In genomic region chr1:2392071-2392442, GRCh38 we compare ENCODE assay signal across 8 cellular contexts. TPM values are rescaled to one million over a fixed set of nuclear protein-coding genes. Genes with fewer than 3 reads are reported as not detected.
A peak's percentile ranks its signal among the peaks of the same experiment; 100 is the strongest.
DNase-seq lines count a peak whose midpoint lies in the region; ATAC-seq, FAIRE-seq and TF ChIP-seq lines count a peak whose summit lies in the region.

No MANE protein-coding gene starts in this region.

- H3K9me3 ChIP-seq in iPS-15b (ENCODE audit: control insufficient read depth, insufficient read depth, low read length): no peaks in the 10 kb centered on the region

- H3K27me3 Mint-ChIP-seq in activated CD4-positive, alpha-beta T cell treated with anti-CD3 and anti-CD28 coated beads, Interleukin-2, amount 10 ng/mL, durations not matched to agents 7 days and 5 days: no peaks in the 10 kb centered on the region
- H3K27me3 Mint-ChIP-seq in activated B cell treated with CpG ODN at 0.5 μM for 24 hours: no peaks in the 10 kb centered on the region
- no peaks in the 10 kb centered on the region for H3K27me3 Mint-ChIP-seq in stimulated activated naive CD8-positive, alpha-beta T cell treated with anti-CD3 and anti-CD28 coated beads, Interleukin-15, amount 100 ng/mL, for 72 hours

- peaks cover 36% of the 10 kb centered on the region for H3K4me1 Mint-ChIP-seq in activated CD4-positive, alpha-beta T cell treated with anti-CD3 and anti-CD28 coated beads, Interleukin-2, amount 10 ng/mL, durations not matched to agents 7 days and 5 days
- H3K4me1 Mint-ChIP-seq in activated B cell treated with CpG ODN at 0.5 μM for 24 hours: peaks cover 59% of the 10 kb centered on the region
- peaks cover 53% of the 10 kb centered on the region for H3K4me1 Mint-ChIP-seq in stimulated activated naive CD8-positive, alpha-beta T cell treated with anti-CD3 and anti-CD28 coated beads, Interleukin-15, amount 100 ng/mL, for 72 hours

- peaks cover 17% of the 10 kb centered on the region for H3K36me3 ChIP-seq in iPS-15b (ENCODE audit: control insufficient read depth, insufficient read depth, low read length)

- ATAC-seq in activated B cell treated with CpG ODN at 0.5 μM for 24 hours (ENCODE audit: low read depth): no peak
- no peak for ATAC-seq in stimulated activated naive CD8-positive, alpha-beta T cell treated with anti-CD3 and anti-CD28 coated beads, Interleukin-15, amount 100 ng/mL, for 72 hours

- H3K27ac Mint-ChIP-seq in activated CD4-positive, alpha-beta T cell treated with anti-CD3 and anti-CD28 coated beads, Interleukin-2, amount 10 ng/mL, durations not matched to agents 7 days and 5 days: peak overlapping the region; percentile 82
- peak overlapping the region; percentile 68 for H3K27ac Mint-ChIP-seq in activated B cell treated with CpG ODN at 0.5 μM for 24 hours
- H3K27ac Mint-ChIP-seq in stimulated activated naive CD8-positive, alpha-beta T cell treated with anti-CD3 and anti-CD28 coated beads, Interleukin-15, amount 100 ng/mL, for 72 hours: peak overlapping the region; percentile 93 to 96

- no peak for FAIRE-seq in H54 (lab: Jason Lieb, UNC)

- intact Hi-C loops in activated B cell treated with CpG ODN at 0.5 μM for 24 hours (cut with micrococcal nuclease): loop anchor here (5.0 kb wide), 3 partner anchors 475 to 1510 kb away; partner anchors contain the start of genes C1orf174, CALML6 and TMEM52

- POLR2A ChIA-PET in activated CD4-positive, alpha-beta T cell treated with anti-CD3 and anti-CD28 coated beads, Interleukin-2, amount 10 ng/mL, durations not matched to agents 7 days and 5 days (lab: Charles Lee): no interaction called here
- POLR2A ChIA-PET in activated B cell treated with CpG ODN at 0.5 μM for 24 hours (lab: Charles Lee): interaction anchor here (0.5 to 2.8 kb wide), 24 partner anchors 11 to 785 kb away, joined by 3 to 39 read pairs (median 6); partner anchors contain the start of genes FAAP20, PANK4 and TNFRSF14

- no peaks in the 10 kb centered on the region for H3K9me3 Mint-ChIP-seq in activated CD4-positive, alpha-beta T cell treated with anti-CD3 and anti-CD28 coated beads, Interleukin-2, amount 10 ng/mL, durations not matched to agents 7 days and 5 days
- H3K9me3 Mint-ChIP-seq in activated B cell treated with CpG ODN at 0.5 μM for 24 hours: no peaks in the 10 kb centered on the region
- H3K9me3 Mint-ChIP-seq in stimulated activated naive CD8-positive, alpha-beta T cell treated with anti-CD3 and anti-CD28 coated beads, Interleukin-15, amount 100 ng/mL, for 72 hours: no peaks in the 10 kb centered on the region

- H3K36me3 Mint-ChIP-seq in activated CD4-positive, alpha-beta T cell treated with anti-CD3 and anti-CD28 coated beads, Interleukin-2, amount 10 ng/mL, durations not matched to agents 7 days and 5 days (ENCODE audit: low read depth): peaks cover 34% of the 10 kb centered on the region
- H3K36me3 Mint-ChIP-seq in activated B cell treated with CpG ODN at 0.5 μM for 24 hours (ENCODE audit: low read depth): peaks cover 41% of the 10 kb centered on the region

- H3K4me3 Mint-ChIP-seq in activated CD4-positive, alpha-beta T cell treated with anti-CD3 and anti-CD28 coated beads, Interleukin-2, amount 10 ng/mL, durations not matched to agents 7 days and 5 days: peak overlapping the region; percentile 78
- H3K4me3 Mint-ChIP-seq in activated B cell treated with CpG ODN at 0.5 μM for 24 hours: peak overlapping the region; percentile 88
- peak overlapping the region; percentile 83 to 86 for H3K4me3 Mint-ChIP-seq in stimulated activated naive CD8-positive, alpha-beta T cell treated with anti-CD3 and anti-CD28 coated beads, Interleukin-15, amount 100 ng/mL, for 72 hours

- peaks cover 3% of the 10 kb centered on the region for H3K4me1 ChIP-seq in iPS-15b (ENCODE audit: control insufficient read depth, insufficient read depth, low read length)

- no peak for TF ChIP-seq CTCF in activated B cell treated with CpG ODN at 0.5 μM for 24 hours (IDR thresholded peaks at IDR 0.05)

- DNase-seq in activated CD4-positive, alpha-beta T cell treated with anti-CD3 and anti-CD28 coated beads, Interleukin-2, amount 10 ng/mL, durations not matched to agents 7 days and 5 days: no peak
- no peak for DNase-seq in activated CD4-positive, alpha-beta T cell treated with anti-CD3 and anti-CD28 coated beads, Interleukin-2, amount 50 U/mL, for 1 hour
- DNase-seq in activated B cell treated with CpG ODN at 0.5 μM for 24 hours (no peak), H54 (ENCODE audit: insufficient read length, low spot score) (no peak), NCI-H2081 (lab: John Stamatoyannopoulos, UW) (no peak), NCI-H510A (lab: John Stamatoyannopoulos, UW) (no peak)
- DNase-seq in stimulated activated naive CD8-positive, alpha-beta T cell treated with anti-CD3 and anti-CD28 coated beads, Interleukin-15, amount 100 ng/mL, for 72 hours: no peak

- TF ChIP-seq POLR2A in H54 (IDR thresholded peaks at IDR 0.05; ENCODE audit: low read depth, low read length): no peak

- CTCF ChIA-PET in activated CD4-positive, alpha-beta T cell treated with anti-CD3 and anti-CD28 coated beads, Interleukin-2, amount 10 ng/mL, durations not matched to agents 7 days and 5 days (lab: Charles Lee): interaction anchor here (2.2 to 2.4 kb wide), 2 partner anchors 10 to 197 kb away, joined by 10 to 17 read pairs; partner anchors contain the start of gene FAAP20
- CTCF ChIA-PET in activated B cell treated with CpG ODN at 0.5 μM for 24 hours (lab: Charles Lee): interaction anchor here (0.9 to 2.8 kb wide), 3 partner anchors 10 to 197 kb away, joined by 3 to 24 read pairs (median 9); partner anchors contain the start of gene FAAP20

- H3K27me3 ChIP-seq in iPS-15b (ENCODE audit: control insufficient read depth, insufficient read depth, low read length): no peaks in the 10 kb centered on the region

- peak overlapping the region; percentile 84 for H3K4me3 ChIP-seq in iPS-15b (ENCODE audit: low read depth, low read length)

- H3K9ac ChIP-seq in iPS-15b (ENCODE audit: low read depth, low read length): peak overlapping the region; percentile 62

RNA-seq across cellular contexts. Expression of gene RER1, which starts 0.4 kb away (rescaled TPM):
- 100 to 1,000 TPM; 156 to 159 TPM for total RNA-seq in activated CD4-positive, alpha-beta T cell treated with anti-CD3 and anti-CD28 coated beads, Interleukin-2, amount 10 ng/mL, durations not matched to agents 7 days and 5 days
- total RNA-seq in activated B cell treated with CpG ODN at 0.5 μM for 24 hours: 102 and 105 TPM in 2 replicates

RNA-seq across cellular contexts. Expression of gene MORN1, which starts 0.7 kb away (rescaled TPM):
- total RNA-seq in activated CD4-positive, alpha-beta T cell treated with anti-CD3 and anti-CD28 coated beads, Interleukin-2, amount 10 ng/mL, durations not matched to agents 7 days and 5 days: 1 to 10 TPM; 6.7 to 8.1 TPM
- 15.6 and 17.8 TPM in 2 replicates for total RNA-seq in activated B cell treated with CpG ODN at 0.5 μM for 24 hours

RNA-seq across cellular contexts. Expression of gene PEX10, which starts 20.3 kb away (rescaled TPM):
- total RNA-seq in activated CD4-positive, alpha-beta T cell treated with anti-CD3 and anti-CD28 coated beads, Interleukin-2, amount 10 ng/mL, durations not matched to agents 7 days and 5 days: 10 to 100 TPM in 1 of 2 experiments, 1 to 10 TPM in 1; 9.2 to 10.3 TPM
- total RNA-seq in activated B cell treated with CpG ODN at 0.5 μM for 24 hours: 17.4 and 18.9 TPM in 2 replicates
